Comparison of ENCODE assay signal across 1 cellular context in the genomic region with DNA sequence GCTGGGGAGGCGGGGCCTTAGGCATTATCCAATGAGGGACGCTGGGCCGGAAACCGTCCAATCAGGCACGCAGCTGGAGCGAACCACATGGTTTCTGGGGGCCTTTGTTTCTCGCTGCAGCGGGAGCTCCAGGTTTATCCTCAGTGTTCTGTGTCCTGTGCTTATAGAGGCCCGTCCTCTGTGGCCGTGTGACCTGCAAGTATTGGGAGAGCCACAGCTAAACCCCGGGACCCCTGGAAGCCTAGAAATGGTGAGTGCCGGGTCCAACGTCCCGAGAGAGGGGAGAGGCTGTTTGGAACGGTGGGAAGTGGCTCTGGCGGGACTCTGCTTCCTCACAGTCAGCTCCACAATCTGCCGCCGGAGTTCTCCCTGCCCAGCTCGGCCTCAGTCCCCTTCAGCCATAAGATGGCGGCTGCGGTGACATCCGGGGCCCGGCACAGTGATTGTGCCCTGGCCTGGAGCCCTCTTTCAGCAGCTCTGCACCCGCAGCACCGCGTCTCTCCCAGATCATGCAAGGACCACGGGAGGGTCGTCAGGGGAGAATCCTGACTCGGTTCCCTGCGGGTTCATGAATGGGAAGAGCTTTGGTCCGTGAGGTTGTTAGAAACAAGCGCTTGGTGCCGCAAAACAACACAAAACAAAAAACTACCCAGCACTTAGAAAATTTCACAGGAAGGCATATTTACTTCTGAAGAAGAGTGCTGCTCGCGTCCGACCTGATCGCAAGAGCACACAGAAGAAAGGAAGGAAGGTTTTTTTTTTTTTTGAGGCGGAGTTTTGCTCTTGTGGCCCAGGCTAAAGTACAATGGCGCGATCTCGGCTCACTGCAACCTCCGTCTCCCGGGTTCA.
TF ChIP-seq lines count a peak whose summit lies in the region.

Gene ZNF253, plus strand, starts transcription at position 133 of the 849 bp plus-strand sequence. Its CDS starts 115 bp downstream, at position 248.

TF ChIP-seq in HEK293, 187 proteins besides CTCF, POLR2A, EP300 and RAD21 (continued from another document):
- TF ChIP-seq ZNF274 (IDR thresholded peaks at IDR 0.05; ENCODE audit: low read length) (no peak), ZNF274 (tag by site-specific recombination; IDR thresholded peaks at IDR 0.05; ENCODE audit: borderline replicate concordance) (no peak), ZNF791 (tag by site-specific recombination; IDR thresholded peaks at IDR 0.05) (no peak), ZNF324 (tag by site-specific recombination; IDR thresholded peaks at IDR 0.05) (0 out of 2 replicates have a peak, but pooled peaks have one; percentile 36), ZBTB26 (tag by site-specific recombination; optimal IDR thresholded peaks at IDR 0.05) (no peak), SCRT2 (tag by site-specific recombination; IDR thresholded peaks at IDR 0.05) (no peak), ZNF132 (tag by site-specific recombination; IDR thresholded peaks at IDR 0.05; ENCODE audit: borderline replicate concordance) (no peak), ZNF660 (tag by site-specific recombination; IDR thresholded peaks at IDR 0.05) (0 out of 2 replicates have a peak, but pooled peaks have one; percentile 28), ZNF639 (tag by site-specific recombination; IDR thresholded peaks at IDR 0.05) (no peak), SP2 (tag by site-specific recombination; IDR thresholded peaks at IDR 0.05) (peak; percentile 81), ZBTB20 (tag by site-specific recombination; IDR thresholded peaks at IDR 0.05) (peak; percentile 68), ZNF585B (tag by site-specific recombination; IDR thresholded peaks at IDR 0.05) (no peak), KLF8 (tag by site-specific recombination; IDR thresholded peaks at IDR 0.05) (no peak), ZNF157 (tag by site-specific recombination; IDR thresholded peaks at IDR 0.05) (no peak), ZNF311 (tag by site-specific recombination; IDR thresholded peaks at IDR 0.05; ENCODE audit: borderline replicate concordance) (no peak), GLIS1 (tag by site-specific recombination; IDR thresholded peaks at IDR 0.05) (no peak), ZBTB7A (tag by site-specific recombination; IDR thresholded peaks at IDR 0.05; ENCODE audit: low read depth) (no peak), ZNF354C (tag by site-specific recombination; IDR thresholded peaks at IDR 0.05; ENCODE audit: borderline replicate concordance, low read depth) (no peak), ZXDB (tag by site-specific recombination; IDR thresholded peaks at IDR 0.05) (0 out of 2 replicates have a peak, but pooled peaks have one; percentile 24), ZBTB17 (tag by site-specific recombination; IDR thresholded peaks at IDR 0.05) (no peak), SETDB1 (IDR thresholded peaks at IDR 0.05; ENCODE audit: insufficient read length, low read length) (peak; percentile 22), ZNF768 (tag by site-specific recombination; IDR thresholded peaks at IDR 0.05) (no peak)
- TF ChIP-seq, protein P1, sequence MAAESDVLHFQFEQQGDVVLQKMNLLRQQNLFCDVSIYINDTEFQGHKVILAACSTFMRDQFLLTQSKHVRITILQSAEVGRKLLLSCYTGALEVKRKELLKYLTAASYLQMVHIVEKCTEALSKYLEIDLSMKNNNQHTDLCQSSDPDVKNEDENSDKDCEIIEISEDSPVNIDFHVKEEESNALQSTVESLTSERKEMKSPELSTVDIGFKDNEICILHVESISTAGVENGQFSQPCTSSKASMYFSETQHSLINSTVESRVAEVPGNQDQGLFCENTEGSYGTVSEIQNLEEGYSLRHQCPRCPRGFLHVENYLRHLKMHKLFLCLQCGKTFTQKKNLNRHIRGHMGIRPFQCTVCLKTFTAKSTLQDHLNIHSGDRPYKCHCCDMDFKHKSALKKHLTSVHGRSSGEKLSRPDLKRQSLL (tag by site-specific recombination; IDR thresholded peaks at IDR 0.05), result no peak; the same call in 1 of the 2 replicates
- TF ChIP-seq, protein P2, sequence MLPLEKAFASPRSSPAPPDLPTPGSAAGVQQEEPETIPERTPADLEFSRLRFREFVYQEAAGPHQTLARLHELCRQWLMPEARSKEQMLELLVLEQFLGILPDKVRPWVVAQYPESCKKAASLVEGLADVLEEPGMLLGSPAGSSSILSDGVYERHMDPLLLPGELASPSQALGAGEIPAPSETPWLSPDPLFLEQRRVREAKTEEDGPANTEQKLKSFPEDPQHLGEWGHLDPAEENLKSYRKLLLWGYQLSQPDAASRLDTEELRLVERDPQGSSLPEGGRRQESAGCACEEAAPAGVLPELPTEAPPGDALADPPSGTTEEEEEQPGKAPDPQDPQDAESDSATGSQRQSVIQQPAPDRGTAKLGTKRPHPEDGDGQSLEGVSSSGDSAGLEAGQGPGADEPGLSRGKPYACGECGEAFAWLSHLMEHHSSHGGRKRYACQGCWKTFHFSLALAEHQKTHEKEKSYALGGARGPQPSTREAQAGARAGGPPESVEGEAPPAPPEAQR (tag by site-specific recombination; IDR thresholded peaks at IDR 0.05), result no peak
- TF ChIP-seq, protein P3, sequence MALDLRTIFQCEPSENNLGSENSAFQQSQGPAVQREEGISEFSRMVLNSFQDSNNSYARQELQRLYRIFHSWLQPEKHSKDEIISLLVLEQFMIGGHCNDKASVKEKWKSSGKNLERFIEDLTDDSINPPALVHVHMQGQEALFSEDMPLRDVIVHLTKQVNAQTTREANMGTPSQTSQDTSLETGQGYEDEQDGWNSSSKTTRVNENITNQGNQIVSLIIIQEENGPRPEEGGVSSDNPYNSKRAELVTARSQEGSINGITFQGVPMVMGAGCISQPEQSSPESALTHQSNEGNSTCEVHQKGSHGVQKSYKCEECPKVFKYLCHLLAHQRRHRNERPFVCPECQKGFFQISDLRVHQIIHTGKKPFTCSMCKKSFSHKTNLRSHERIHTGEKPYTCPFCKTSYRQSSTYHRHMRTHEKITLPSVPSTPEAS (tag by site-specific recombination; IDR thresholded peaks at IDR 0.05), result no peak
